In the genomic region with DNA sequence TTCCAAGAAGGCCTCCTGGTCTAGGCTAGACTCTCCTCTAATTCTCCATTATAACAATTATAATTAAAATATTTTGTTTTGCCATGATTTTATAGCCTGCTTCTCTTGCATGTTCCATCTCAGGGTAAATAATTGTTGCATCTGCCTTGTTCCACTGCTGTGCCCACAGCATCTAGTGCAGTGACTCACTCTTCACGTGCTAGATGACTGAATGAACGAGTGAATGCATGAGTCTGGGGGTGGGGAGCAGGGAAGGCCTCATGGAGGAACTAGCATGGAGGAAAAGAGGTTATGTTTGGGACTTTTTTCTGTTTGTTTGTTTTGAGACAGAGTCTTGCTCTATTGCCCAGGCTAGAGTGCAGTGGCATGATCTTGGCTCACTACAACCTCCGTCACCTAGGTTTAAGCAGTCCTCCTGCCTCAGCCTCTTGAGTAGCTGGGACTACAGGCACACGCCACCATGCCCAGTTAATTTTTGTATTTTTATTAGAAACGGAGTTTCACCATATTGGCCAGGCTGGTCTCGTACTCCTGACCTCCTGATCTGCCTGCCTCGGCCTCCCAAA, we compare ENCODE assay signal across 17 cellular contexts. TPM values are rescaled to one million over a fixed set of nuclear protein-coding genes. Genes with fewer than 3 reads are reported as not detected.
A peak's percentile ranks its signal among the peaks of the same experiment; 100 is the strongest.
DNase-seq lines count a peak whose midpoint lies in the region; ATAC-seq and TF ChIP-seq lines count a peak whose summit lies in the region.
"Had no signal": no experiment of that assay in that cellular context is flagged by ENCODE, and none has a peak within 500 bp of the region (broad histone marks: within the 10 kb centered on the region; RNA-seq: fewer than 3 reads in every experiment).

No MANE protein-coding gene starts in this region.

- WGBS in hepatocyte (ENCODE audit: low lambda C conversion rate, missing lambda C conversion rate), result 90% methylated on average over 7 of the region's 7 CpGs

- H3K27me3 ChIP-seq in MG63, result no peaks in the 10 kb centered on the region
- no peaks in the 10 kb centered on the region for H3K27me3 ChIP-seq in hepatocyte
- H3K27me3 ChIP-seq: BLaER1 treated with 17β-estradiol and CSF1 and Interleukin-3, amounts not matched to agents 10 nM and 100 nM had no signal

- no peak overlapping the region for H2AFZ ChIP-seq in hepatocyte

- peaks cover 34% of the 10 kb centered on the region for H3K4me1 ChIP-seq in hepatocyte (ENCODE audit: insufficient read depth)

- in situ Hi-C loops in astrocyte of the spinal cord (cut with HindIII; ENCODE audit: low sequenced_read_pairs), result no loop called here

- H3K27ac ChIP-seq in hepatocyte, result no peak overlapping the region
- H3K27ac ChIP-seq: prostate gland had no signal

- no peak for TF ChIP-seq CTCF in astrocyte of the spinal cord (IDR thresholded peaks at IDR 0.05; ENCODE audit: low read depth, low read length)
- no peak for TF ChIP-seq CTCF in hepatocyte (IDR thresholded peaks at IDR 0.05; ENCODE audit: poor library complexity)

- DNase-seq in AG20443 (ENCODE audit: low spot score) (peak; percentile 67), MG63 (peak; percentile 58), astrocyte of the spinal cord (ENCODE audit: low read depth, low spot score) (peak; percentile 52), iris pigment epithelial cell (ENCODE audit: low read depth) (peak; percentile 72), hepatocyte (ENCODE audit: low spot score) (no peak), NCI-H1694 (lab: John Stamatoyannopoulos, UW) (no peak)
- DNase-seq in activated CD8-positive, alpha-beta memory T cell treated with anti-CD3 and anti-CD28 coated beads, Interleukin-2, amount 50 U/mL, for 48 hours, result no peak
- DNase-seq: anterior cingulate cortex; MM.1S; NCI-H510A treated with DMSO at 0.1 percent for 48 hours; SHP77; stimulated activated CD4-positive, alpha-beta T cell treated with anti-CD3 and anti-CD28 coated beads, Interleukin-4, amount 100 ng/mL, for 1 hour; stimulated activated naive CD4-positive, alpha-beta T cell had no signal

- H3K36me3 ChIP-seq in MG63 (no peaks in the 10 kb centered on the region), hepatocyte (replicated peaks; ENCODE audit: insufficient read depth, low read depth) (no peaks in the 10 kb centered on the region)
- H3K36me3 ChIP-seq: BLaER1 treated with 17β-estradiol and CSF1 and Interleukin-3, amounts not matched to agents 10 nM and 100 nM; prostate gland had no signal

- H3K9me3 ChIP-seq in MG63, result no peaks in the 10 kb centered on the region
- H3K9me3 ChIP-seq in hepatocyte (ENCODE audit: low read depth), result no peaks in the 10 kb centered on the region
- H3K9me3 ChIP-seq: BLaER1 treated with 17β-estradiol and CSF1 and Interleukin-3, amounts not matched to agents 10 nM and 100 nM; prostate gland had no signal

- no peak overlapping the region for H3K4me2 ChIP-seq in hepatocyte

- no peaks in the 10 kb centered on the region for H4K20me1 ChIP-seq in hepatocyte (ENCODE audit: insufficient read depth, poor library complexity, severe bottlenecking)
- H4K20me1 ChIP-seq: BLaER1 treated with 17β-estradiol and CSF1 and Interleukin-3, amounts not matched to agents 10 nM and 100 nM had no signal

- H3K9me2 ChIP-seq in hepatocyte (replicated peaks; ENCODE audit: insufficient read depth), result no peaks in the 10 kb centered on the region

- H3K4me3 ChIP-seq in MG63 (no peak overlapping the region), astrocyte of the spinal cord (ENCODE audit: low read depth, low read length) (no peak overlapping the region), hepatocyte (no peak overlapping the region)
- H3K4me3 ChIP-seq: BLaER1 treated with 17β-estradiol and CSF1 and Interleukin-3, amounts not matched to agents 10 nM and 100 nM; prostate gland had no signal

- peaks cover 3% of the 10 kb centered on the region for H3K79me2 ChIP-seq in hepatocyte

- ATAC-seq in HG02763 (IDR thresholded peaks at IDR 0.05; ENCODE audit: unreplicated experiment), result no peak
- ATAC-seq: WTC11 had no signal

RNA-seq across cellular contexts. Expression of a gene that starts 5.2 kb away (rescaled TPM):
- 13.5 and 35.9 TPM in 2 replicates for total RNA-seq in MG63 (2014; rRNA removed; shearing (Covaris generic); ENCODE audit: low replicate concordance)
- total RNA-seq in hepatocyte, result 63.9 and 72.4 TPM in 2 replicates
- polyA plus RNA-seq in hepatocyte, result 73.0 and 102 TPM in 2 replicates

RNA-seq across cellular contexts. Expression of a gene that starts 34.3 kb away (rescaled TPM):
- total RNA-seq in MG63 (2014; rRNA removed; shearing (Covaris generic); ENCODE audit: low replicate concordance), result not detected in 2 replicates
- total RNA-seq in hepatocyte, result 0.24 TPM in 1 of 2 replicates, not detected in the other
- polyA plus RNA-seq in hepatocyte, result 0.21 TPM in 1 of 2 replicates, not detected in the other

Comparison
In these comparisons a context has a peak if more than half of its experiments do, and no peak if none do; other contexts are left out.
1. DNase-seq: peak in AG20443 (single experiment), MG63 (single experiment), astrocyte of the spinal cord (single experiment) and iris pigment epithelial cell (single experiment); none in hepatocyte (single experiment), activated CD8-positive, alpha-beta memory T cell treated with anti-CD3 and anti-CD28 coated beads, Interleukin-2, amount 50 U/mL, for 48 hours (single experiment) and NCI-H1694 (single experiment).